8 cellular contexts compared by ENCODE assay signal in genomic region chr10:17742918-17743317, GRCh38. TPM values are rescaled to one million over a fixed set of nuclear protein-coding genes. Genes with fewer than 3 reads are reported as not detected.
A peak's percentile ranks its signal among the peaks of the same experiment; 100 is the strongest.
DNase-seq lines count a peak whose midpoint lies in the region; ATAC-seq, FAIRE-seq and TF ChIP-seq lines count a peak whose summit lies in the region.

No MANE protein-coding gene starts in this region.

- FAIRE-seq in TTC549 (lab: Jason Lieb, UNC) = peak; percentile 63

- peak overlapping the region; percentile 45 for H3K4me3 ChIP-seq in DOHH2 (ENCODE audit: low read length)

- H3K9me3 ChIP-seq in DOHH2 (ENCODE audit: control insufficient read depth, insufficient read depth, low read length) = no peaks in the 10 kb centered on the region

- H3K36me3 ChIP-seq in DOHH2 (ENCODE audit: control insufficient read depth, low read length) = no peaks in the 10 kb centered on the region

- H3K27ac Mint-ChIP-seq in brain = no peak overlapping the region

- no peak for ATAC-seq in HG03097 (IDR thresholded peaks at IDR 0.05; ENCODE audit: low FRiP score, unreplicated experiment)

- TF ChIP-seq CTCF in DOHH2 (IDR thresholded peaks at IDR 0.05; ENCODE audit: low read depth, low read length, poor library complexity, severe bottlenecking) (peak; percentile 81), brain (conservative IDR thresholded peaks at IDR 0.05) (peak; percentile 73 to 86)

- H3K4me1 ChIP-seq in DOHH2 (ENCODE audit: control insufficient read depth, low read length) = peaks cover 30% of the 10 kb centered on the region

- H3K4me2 ChIP-seq in DOHH2 (ENCODE audit: low read length) = peak overlapping the region; percentile 81

- H3K27me3 Mint-ChIP-seq in brain = no peaks in the 10 kb centered on the region

- no peak overlapping the region for H3K4me3 Mint-ChIP-seq in brain

- no peaks in the 10 kb centered on the region for H3K9me3 Mint-ChIP-seq in brain

- H4K20me1 ChIP-seq in DOHH2 (ENCODE audit: control insufficient read depth, insufficient read depth, low read depth, low read length) = no peaks in the 10 kb centered on the region

- H3K4me1 Mint-ChIP-seq in brain = peaks cover 8% of the 10 kb centered on the region

- H3K36me3 Mint-ChIP-seq in brain = no peaks in the 10 kb centered on the region

- H3K27ac ChIP-seq in DOHH2 (ENCODE audit: low read depth, low read length) = peak overlapping the region; percentile 67

- H3K9me2 ChIP-seq in DOHH2 (replicated peaks; ENCODE audit: control insufficient read depth, low read length) = no peaks in the 10 kb centered on the region

- no peaks in the 10 kb centered on the region for H3F3A ChIP-seq in DOHH2 (ENCODE audit: control insufficient read depth, insufficient read depth)

- DNase-seq in HK-2 (ENCODE audit: unreplicated experiment) (peak; percentile 45), kidney tubule cell (ENCODE audit: low spot score) (peak; percentile 46)
- DNase-seq in stimulated activated CD4-positive, alpha-beta T cell treated with anti-CD3 and anti-CD28 coated beads, Interleukin-4, amount 100 ng/mL, for 1 hour = peak; percentile 73
- DNase-seq in NK-92 treated with Interleukin-12 subunit alpha and Interleukin-12 subunit beta, amount 100 ng/mL, for 24 hours (lab: John Stamatoyannopoulos, UW) = no peak

- no peaks in the 10 kb centered on the region for H3K79me2 ChIP-seq in DOHH2 (ENCODE audit: control insufficient read depth, low read length)

- no peaks in the 10 kb centered on the region for H3K27me3 ChIP-seq in DOHH2 (ENCODE audit: control insufficient read depth, low read length)

RNA-seq across cellular contexts. Expression of gene TMEM236, which starts 9.1 kb away (rescaled TPM):
- polyA plus RNA-seq in brain (ENCODE audit: insufficient read depth, low read depth, low replicate concordance) = 0.05 TPM
